ENCODE assay signal across 2 cellular contexts in genomic region chr20:40600441-40601235, GRCh38.
TF ChIP-seq lines count a peak whose summit lies in the region.

No MANE protein-coding gene starts in this region.

TF ChIP-seq in GM23338, 12 proteins besides CTCF, POLR2A, EP300 and RAD21:
- TF ChIP-seq REST (IDR thresholded peaks at IDR 0.05; ENCODE audit: unreplicated experiment) (no peak), EZH2phosphoT487 (IDR thresholded peaks at IDR 0.05; ENCODE audit: unreplicated experiment) (no peak), EZH2 (IDR thresholded peaks at IDR 0.05; ENCODE audit: low read depth, unreplicated experiment) (no peak), POLR2AphosphoS5 (IDR thresholded peaks at IDR 0.05; ENCODE audit: low read depth) (no peak)

TF ChIP-seq in SK-N-SH, 30 proteins besides CTCF, POLR2A, EP300 and RAD21 (continued from another document):
- TF ChIP-seq SIN3A (IDR thresholded peaks at IDR 0.05; ENCODE audit: borderline replicate concordance, low read depth, low read length) = no peak
- TF ChIP-seq FOXJ3 (CRISPR knock-in tag; IDR thresholded peaks at IDR 0.05) = no peak
